Comparison of ENCODE assay signal across 8 cellular contexts in the genomic region with DNA sequence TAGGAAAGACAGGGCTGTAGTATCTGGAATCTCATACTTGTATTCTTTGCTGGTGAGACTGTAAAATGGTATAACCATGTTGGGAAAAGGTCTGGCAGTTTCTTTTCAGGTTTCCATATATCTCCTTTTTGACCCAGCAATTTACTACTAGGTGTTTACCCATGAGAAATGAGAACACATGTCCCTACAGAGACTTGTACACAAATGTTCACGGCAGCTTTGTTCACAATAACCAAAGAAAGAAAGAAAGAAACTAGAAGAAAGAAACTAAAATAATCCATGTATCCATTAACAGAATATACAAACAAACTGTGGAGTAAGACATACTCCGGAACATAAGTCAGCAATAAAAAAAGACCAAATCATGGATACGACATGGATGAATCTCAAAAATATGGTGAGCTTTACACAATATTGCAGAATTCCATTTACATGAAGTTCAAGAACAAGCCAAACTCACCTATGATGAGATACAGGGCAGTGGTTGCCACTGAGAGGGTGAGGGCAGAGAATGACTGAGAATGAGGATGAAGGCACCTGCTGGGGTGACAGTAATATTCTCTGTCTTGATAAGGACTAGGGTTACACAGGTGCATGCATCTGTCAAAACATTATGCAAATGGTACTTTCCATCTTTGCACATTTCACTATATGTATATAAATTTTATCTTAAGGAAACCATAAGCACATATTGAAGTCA. TPM values are rescaled to one million over a fixed set of nuclear protein-coding genes. Genes with fewer than 3 reads are reported as not detected.
DNase-seq lines count a peak whose midpoint lies in the region; ATAC-seq and TF ChIP-seq lines count a peak whose summit lies in the region.

No MANE protein-coding gene starts in this region.

- H3K27me3 Mint-ChIP-seq in activated CD4-positive, alpha-beta memory T cell treated with anti-CD3 and anti-CD28 coated beads, Interleukin-2, amount 10 ng/mL, durations not matched to agents 7 days and 5 days = no peaks in the 10 kb centered on the region
- H3K27me3 Mint-ChIP-seq in naive thymus-derived CD8-positive, alpha-beta T cell = no peaks in the 10 kb centered on the region

- peaks cover 75% of the 10 kb centered on the region for H3K79me2 ChIP-seq in DND-41 (ENCODE audit: insufficient read depth, low read length)

- H3K4me3 Mint-ChIP-seq in activated CD4-positive, alpha-beta memory T cell treated with anti-CD3 and anti-CD28 coated beads, Interleukin-2, amount 10 ng/mL, durations not matched to agents 7 days and 5 days = peak overlapping the region; percentile 26
- peak overlapping the region in 9 of 10 donors; percentile 38 to 97 (median 93) for H3K4me3 Mint-ChIP-seq in naive thymus-derived CD8-positive, alpha-beta T cell

- H3K9me3 ChIP-seq in DND-41 (ENCODE audit: insufficient read depth, low read length, severe bottlenecking) (no peaks in the 10 kb centered on the region), SJCRH30 (replicated peaks) (no peaks in the 10 kb centered on the region)

- H3K9me3 Mint-ChIP-seq in activated CD4-positive, alpha-beta memory T cell treated with anti-CD3 and anti-CD28 coated beads, Interleukin-2, amount 10 ng/mL, durations not matched to agents 7 days and 5 days = no peaks in the 10 kb centered on the region
- H3K9me3 Mint-ChIP-seq in naive thymus-derived CD8-positive, alpha-beta T cell = no peaks in the 10 kb centered on the region

- peak overlapping the region; percentile 97 for H3K27ac Mint-ChIP-seq in activated CD4-positive, alpha-beta memory T cell treated with anti-CD3 and anti-CD28 coated beads, Interleukin-2, amount 10 ng/mL, durations not matched to agents 7 days and 5 days
- peak overlapping the region; percentile 89 to 99 (median 99) for H3K27ac Mint-ChIP-seq in naive thymus-derived CD8-positive, alpha-beta T cell

- H3K27me3 ChIP-seq in DND-41 (ENCODE audit: insufficient read depth, low read length, poor library complexity) = no peaks in the 10 kb centered on the region
- no peaks in the 10 kb centered on the region for H3K27me3 ChIP-seq in SJCRH30

- CTCF ChIA-PET in activated CD4-positive, alpha-beta memory T cell treated with anti-CD3 and anti-CD28 coated beads, Interleukin-2, amount 10 ng/mL, durations not matched to agents 7 days and 5 days (lab: Charles Lee) = interaction anchor here (2.4 kb wide), 1 partner anchor 220 kb away, joined by 6 read pairs; no protein-coding TSS in a partner anchor

- peaks cover 20% of the 10 kb centered on the region for H3K36me3 ChIP-seq in DND-41 (ENCODE audit: insufficient read depth, low read length)
- no peaks in the 10 kb centered on the region for H3K36me3 ChIP-seq in SJCRH30

- POLR2A ChIA-PET in activated CD4-positive, alpha-beta memory T cell treated with anti-CD3 and anti-CD28 coated beads, Interleukin-2, amount 10 ng/mL, durations not matched to agents 7 days and 5 days (lab: Charles Lee) = interaction anchor here (0.9 to 3.6 kb wide), 9 partner anchors 9 to 376 kb away, joined by 3 to 31 read pairs (median 5); no protein-coding TSS in a partner anchor
- POLR2A ChIA-PET in naive thymus-derived CD8-positive, alpha-beta T cell (lab: Charles Lee) = interaction anchor here (1.1 to 6.9 kb wide), 5 partner anchors 15 to 220 kb away, joined by 3 to 37 read pairs (median 19); no protein-coding TSS in a partner anchor

- peaks cover 78% of the 10 kb centered on the region for H3K4me1 Mint-ChIP-seq in activated CD4-positive, alpha-beta memory T cell treated with anti-CD3 and anti-CD28 coated beads, Interleukin-2, amount 10 ng/mL, durations not matched to agents 7 days and 5 days
- peaks cover 49 to 88% (median 82%) of the 10 kb centered on the region in 4 donors for H3K4me1 Mint-ChIP-seq in naive thymus-derived CD8-positive, alpha-beta T cell

- H3K4me1 ChIP-seq in DND-41 (ENCODE audit: insufficient read depth, low read length) (peaks cover 58% of the 10 kb centered on the region), SJCRH30 (peaks cover 16% of the 10 kb centered on the region)

- no peak for DNase-seq in DND-41
- no peak for DNase-seq in activated CD4-positive, alpha-beta memory T cell treated with anti-CD3 and anti-CD28 coated beads, Interleukin-2, amount 10 ng/mL, durations not matched to agents 7 days and 5 days
- no peak for DNase-seq in naive thymus-derived CD8-positive, alpha-beta T cell
- DNase-seq in RPMI8226 = no peak
- DNase-seq in SJCRH30 = no peak
- DNase-seq in DMS53 (lab: John Stamatoyannopoulos, UW) = no peak
- DNase-seq in GOT3 (lab: John Stamatoyannopoulos, UW) = no peak

- H3K4me2 ChIP-seq in DND-41 (ENCODE audit: insufficient read depth, low read length) = peak overlapping the region; percentile 95

- peaks cover 30% of the 10 kb centered on the region for H3K36me3 Mint-ChIP-seq in activated CD4-positive, alpha-beta memory T cell treated with anti-CD3 and anti-CD28 coated beads, Interleukin-2, amount 10 ng/mL, durations not matched to agents 7 days and 5 days (ENCODE audit: low read depth)
- peaks cover 0 to 9% (median 5%) of the 10 kb centered on the region in 3 donors for H3K36me3 Mint-ChIP-seq in naive thymus-derived CD8-positive, alpha-beta T cell

- H3K4me3 ChIP-seq in DND-41 (ENCODE audit: low read depth in 1 of 2, low read length in 2 of 2) = peak overlapping the region in 1 of 2 experiments; percentile 87; a peak in 2 of 4 replicates
- no peak overlapping the region; the same call in 1 of the 2 replicates for H3K4me3 ChIP-seq in SJCRH30

- TF ChIP-seq CTCF in DND-41 (IDR thresholded peaks at IDR 0.05; ENCODE audit: borderline replicate concordance, extremely low read depth, low read length, poor library complexity, severe bottlenecking) = no peak

- H3K9ac ChIP-seq in DND-41 (ENCODE audit: low read depth, low read length) = peak overlapping the region; percentile 81; the same call in 1 of the 2 replicates

- H4K20me1 ChIP-seq in DND-41 (ENCODE audit: insufficient read depth, low read length) = peaks cover 40% of the 10 kb centered on the region

- peak overlapping the region; percentile 91; the same call in 1 of the 2 replicates for H3K27ac ChIP-seq in DND-41 (ENCODE audit: low read length)
- H3K27ac ChIP-seq in SJCRH30 = no peak overlapping the region

- H2AFZ ChIP-seq in DND-41 (ENCODE audit: low read depth, low read length) = no peak overlapping the region

- ATAC-seq in DND-41 (ENCODE audit: insufficient read depth, low read depth) (no peak), GM21717 (IDR thresholded peaks at IDR 0.05; ENCODE audit: unreplicated experiment) (peak; percentile 19)
- no peak for ATAC-seq in naive thymus-derived CD8-positive, alpha-beta T cell

RNA-seq across cellular contexts. Expression of a gene that starts 2.7 kb away (rescaled TPM):
- 10 to 100 TPM; 74.9 to 75.1 TPM for total RNA-seq in activated CD4-positive, alpha-beta memory T cell treated with anti-CD3 and anti-CD28 coated beads, Interleukin-2, amount 10 ng/mL, durations not matched to agents 7 days and 5 days
- 10 to 100 TPM; 61.4 to 61.8 TPM for total RNA-seq in naive thymus-derived CD8-positive, alpha-beta T cell
- 10 to 100 TPM; 35.3 to 44.2 (median 36.8) TPM for polyA plus RNA-seq in naive thymus-derived CD8-positive, alpha-beta T cell
- 17.0 and 20.1 TPM in 2 replicates for total RNA-seq in SJCRH30 (2014; rRNA removed; shearing (Covaris generic))
